Comparison of ENCODE assay signal across 15 cellular contexts in genomic region chrX:56968980-56969379, GRCh38. TPM values are rescaled to one million over a fixed set of nuclear protein-coding genes. Genes with fewer than 3 reads are reported as not detected.
DNase-seq lines count a peak whose midpoint lies in the region; ATAC-seq and TF ChIP-seq lines count a peak whose summit lies in the region.
"Had no signal": no experiment of that assay in that cellular context is flagged by ENCODE, and none has a peak within 500 bp of the region (broad histone marks: within the 10 kb centered on the region; RNA-seq: fewer than 3 reads in every experiment).

No MANE protein-coding gene starts in this region.

- WGBS in GM23248 (ENCODE audit: low coverage in 1 of 2, low lambda C conversion rate in 2 of 2, missing lambda C conversion rate in 2 of 2), 2 experiments = 83 to 100% methylated on average over 1 of the region's 1 CpG
- WGBS in SK-N-SH (ENCODE audit: low lambda C conversion rate) = 25% methylated on average over 1 of the region's 1 CpG

- H3K9me2 ChIP-seq in GM23248 (ENCODE audit: insufficient read depth) = no peaks in the 10 kb centered on the region
- no peaks in the 10 kb centered on the region for H3K9me2 ChIP-seq in SK-N-SH

- H3K9ac ChIP-seq in GM23248 = no peak overlapping the region
- no peak overlapping the region for H3K9ac ChIP-seq in SK-N-SH
- H3K9ac ChIP-seq: BLaER1 treated with 17β-estradiol and CSF1 and Interleukin-3, amounts not matched to agents 10 nM and 100 nM had no signal

- H3K79me2 ChIP-seq in GM23248 (ENCODE audit: insufficient read depth) = no peaks in the 10 kb centered on the region
- no peaks in the 10 kb centered on the region for H3K79me2 ChIP-seq in SK-N-SH (ENCODE audit: insufficient read depth)

- H3K4me2 ChIP-seq in GM23248 (ENCODE audit: unreplicated experiment) (no peak overlapping the region), SK-N-SH (no peak overlapping the region)
- H3K4me2 ChIP-seq: BLaER1 treated with 17β-estradiol and CSF1 and Interleukin-3, amounts not matched to agents 10 nM and 100 nM; GM23338 had no signal

- no peak for TF ChIP-seq RAD21 in SK-N-SH (IDR thresholded peaks at IDR 0.05; ENCODE audit: low read length)

- H3F3A ChIP-seq in GM23248 (ENCODE audit: insufficient read depth) (peaks cover 4% of the 10 kb centered on the region; the same call in 1 of the 2 replicates), SK-N-SH (replicated peaks; ENCODE audit: insufficient read depth) (peaks cover 9% of the 10 kb centered on the region)

- TF ChIP-seq EP300 in SK-N-SH (IDR thresholded peaks at IDR 0.05; ENCODE audit: borderline replicate concordance in 1 of 2, low read depth in 1 of 2, low read length in 1 of 2) = peak in 1 of 2 experiments; percentile 18; a peak in 1 of 4 replicates

- H3K27ac ChIP-seq in GM23248 = no peak overlapping the region
- H3K27ac ChIP-seq in SK-N-SH (ENCODE audit: low read depth in 2 of 2, low read length in 1 of 2) = peak overlapping the region in 1 of 2 experiments; percentile 20; a peak in 1 of 4 replicates
- H3K27ac ChIP-seq: BLaER1 treated with 17β-estradiol and CSF1 and Interleukin-3, amounts not matched to agents 10 nM and 100 nM had no signal

- no peak for ATAC-seq in GM18907 (IDR thresholded peaks at IDR 0.05; ENCODE audit: unreplicated experiment)
- ATAC-seq: GM23338, K562 had no signal

- no peaks in the 10 kb centered on the region for H3K9me3 ChIP-seq in GM23248 (ENCODE audit: low read depth)
- H3K9me3 ChIP-seq in SK-N-SH = no peaks in the 10 kb centered on the region
- H3K9me3 ChIP-seq: BLaER1 treated with 17β-estradiol and CSF1 and Interleukin-3, amounts not matched to agents 10 nM and 100 nM had no signal

- in situ Hi-C loops in GM23248 (cut with MboI) = loop anchor here (25.0 kb wide), 1 partner anchor 157 kb away; no protein-coding TSS in a partner anchor

- TF ChIP-seq CTCF in AG10803 (conservative IDR thresholded peaks at IDR 0.05; ENCODE audit: low read length) (no peak), SK-N-SH (IDR thresholded peaks at IDR 0.05) (no peak), fibroblast of villous mesenchyme (IDR thresholded peaks at IDR 0.05; ENCODE audit: insufficient read depth, low read depth, low read length) (no peak)

- CTCF ChIA-PET in SK-N-SH (lab: Yijun Ruan, JAX) = no interaction called here

- no peak overlapping the region for H2AFZ ChIP-seq in GM23248
- no peak overlapping the region for H2AFZ ChIP-seq in SK-N-SH (ENCODE audit: low read depth)
- H2AFZ ChIP-seq: GM23338 had no signal

- H3K27me3 ChIP-seq in GM23248 (replicated peaks; ENCODE audit: insufficient read depth) (no peaks in the 10 kb centered on the region), SK-N-SH (ENCODE audit: insufficient read depth) (no peaks in the 10 kb centered on the region)

- H3K36me3 ChIP-seq in GM23248 (ENCODE audit: low read depth) = no peaks in the 10 kb centered on the region
- H3K36me3 ChIP-seq in SK-N-SH (replicated peaks in 1 of 2; ENCODE audit: control insufficient read depth in 1 of 2, insufficient read depth in 2 of 2, low read length in 1 of 2) = no peaks in the 10 kb centered on the region
- H3K36me3 ChIP-seq: BLaER1 treated with 17β-estradiol and CSF1 and Interleukin-3, amounts not matched to agents 10 nM and 100 nM had no signal

- H3K4me1 ChIP-seq in GM23248 (ENCODE audit: insufficient read depth) (peaks cover 11% of the 10 kb centered on the region; the same call in 1 of the 2 replicates), SK-N-SH (ENCODE audit: control insufficient read depth in 1 of 2, insufficient read depth in 2 of 2, low read depth in 1 of 2, low read length in 1 of 2) (no peaks in the 10 kb centered on the region; a peak in 1 of 4 replicates)
- H3K4me1 ChIP-seq: BLaER1 treated with 17β-estradiol and CSF1 and Interleukin-3, amounts not matched to agents 10 nM and 100 nM had no signal

- peak; percentile 1 for DNase-seq in AG10803 (ENCODE audit: low read depth)
- peak; percentile 55 for DNase-seq in GM23248
- no peak for DNase-seq in SK-N-SH
- DNase-seq in fibroblast of villous mesenchyme (ENCODE audit: low read depth) = peak; percentile 5
- DNase-seq in retina = no peak
- DNase-seq in NCI-H2081 treated with DMSO at 0.1 percent for 48 hours (lab: John Stamatoyannopoulos, UW) = no peak
- no peak for DNase-seq in NCI-H526 (lab: John Stamatoyannopoulos, UW)
- DNase-seq: CD8-positive, alpha-beta memory T cell; NCI-H1105; NCI-H1694; NCI-H510A treated with DMSO at 0.1 percent for 48 hours had no signal

- POLR2A ChIA-PET in SK-N-SH (lab: Yijun Ruan, JAX) = no interaction called here

- H4K20me1 ChIP-seq in GM23248 (ENCODE audit: insufficient read depth) (no peaks in the 10 kb centered on the region), SK-N-SH (ENCODE audit: insufficient read depth) (no peaks in the 10 kb centered on the region)
- H4K20me1 ChIP-seq: BLaER1 treated with 17β-estradiol and CSF1 and Interleukin-3, amounts not matched to agents 10 nM and 100 nM had no signal

- H3K4me3 ChIP-seq in AG10803 (ENCODE audit: low read length) (no peak overlapping the region), GM23248 (no peak overlapping the region), SK-N-SH (ENCODE audit: low read depth in 2 of 2, low read length in 1 of 2) (no peak overlapping the region), fibroblast of villous mesenchyme (ENCODE audit: low read depth, low read length) (no peak overlapping the region)
- H3K4me3 ChIP-seq: BLaER1 treated with 17β-estradiol and CSF1 and Interleukin-3, amounts not matched to agents 10 nM and 100 nM; GM23338; K562 had no signal

TF ChIP-seq in SK-N-SH, 30 proteins besides CTCF, POLR2A, EP300 and RAD21:
- no peak for TF ChIP-seq RFX5 (IDR thresholded peaks at IDR 0.05; ENCODE audit: low read length)
- no peak for TF ChIP-seq MEF2A (IDR thresholded peaks at IDR 0.05; ENCODE audit: borderline replicate concordance, low read depth)
- no peak for TF ChIP-seq USF1 (IDR thresholded peaks at IDR 0.05; ENCODE audit: borderline replicate concordance, low read depth)
- no peak for TF ChIP-seq RXRA (IDR thresholded peaks at IDR 0.05; ENCODE audit: borderline replicate concordance, low read depth)
- TF ChIP-seq FOSL2 (IDR thresholded peaks at IDR 0.05; ENCODE audit: borderline replicate concordance, low read depth) = peak; percentile 57
- TF ChIP-seq POLR2AphosphoS5 (IDR thresholded peaks at IDR 0.05; ENCODE audit: low read depth, low read length) = no peak
- TF ChIP-seq CHD2 (IDR thresholded peaks at IDR 0.05; ENCODE audit: low read length, partially characterized antibody) = no peak
- no peak for TF ChIP-seq NFIC (IDR thresholded peaks at IDR 0.05; ENCODE audit: borderline replicate concordance)

RNA-seq across cellular contexts. Expression of gene SPIN3, which starts 26.4 kb away (rescaled TPM):
- total RNA-seq in GM23248 (2014; rRNA removed; shearing (Covaris generic)) = 7.2 and 9.1 TPM in 2 replicates
- 8.8 and 10.1 TPM in 2 replicates for polyA plus RNA-seq in GM23248 (2016; fragmentation: Nextera tagmentation; extraction: Ambion mirVana)
- 10.0 and 12.6 TPM in 2 replicates for polyA plus RNA-seq in SK-N-SH (2012; rRNA removed)
- 6.4 and 7.3 TPM in 2 replicates for polyA plus RNA-seq in SK-N-SH (2012; cell fraction: cytosol; rRNA removed)
- polyA plus RNA-seq in SK-N-SH (2012; cell fraction: nucleus; rRNA removed) = 40.2 and 51.3 TPM in 2 replicates
- total RNA-seq in fibroblast of villous mesenchyme = 5.5 and 7.8 TPM in 2 replicates

Comparison
In these comparisons a context has a peak if more than half of its experiments do, and no peak if none do; other contexts are left out.
1. DNase-seq: peak in AG10803 (single experiment), GM23248 (single experiment) and fibroblast of villous mesenchyme (single experiment); none in SK-N-SH (single experiment), retina (single experiment), NCI-H2081 treated with DMSO at 0.1 percent for 48 hours (single experiment) and NCI-H526 (0 of 2).